28 cellular contexts compared by ENCODE assay signal in the genomic region with DNA sequence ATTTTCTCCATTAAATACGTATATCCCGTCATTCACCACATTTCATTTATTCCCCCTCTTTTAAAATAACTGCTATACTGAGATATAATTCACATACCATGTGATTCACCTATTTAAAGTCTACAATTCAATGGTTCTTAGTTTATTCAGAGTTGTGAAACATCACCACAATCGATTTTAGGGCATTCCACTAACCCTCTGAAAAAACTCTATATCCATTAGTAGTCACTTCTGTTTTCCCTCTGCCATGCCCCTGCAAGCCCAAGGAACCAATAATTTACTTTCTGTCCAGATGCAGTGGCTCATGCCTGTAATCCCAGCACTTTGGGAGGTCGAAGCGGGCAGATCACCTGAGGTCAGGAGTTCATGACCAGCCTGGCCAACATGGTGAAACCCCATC.
"Had no signal": no experiment of that assay in that cellular context is flagged by ENCODE, and none has a peak within 500 bp of the region (broad histone marks: within the 10 kb centered on the region; RNA-seq: fewer than 3 reads in every experiment).

No MANE protein-coding gene starts in this region.

- ATAC-seq: activated CD8-positive, alpha-beta T cell treated with anti-CD3 and anti-CD28 coated beads for 36 hours; activated T-cell treated with anti-CD3 and anti-CD28 coated beads, Interleukin-2, amount 50 U/mL, for 72 hours; SK-N-SH treated with all-trans-retinoic acid at 6 μM for 48 hours; T-cell had no signal

- DNase-seq: activated CD4-positive, alpha-beta T cell treated with anti-CD3 and anti-CD28 coated beads for 1 hour; activated CD4-positive, alpha-beta T cell treated with anti-CD3 and anti-CD28 coated beads for 48 hours; activated CD4-positive, alpha-beta T cell treated with anti-CD3 and anti-CD28 coated beads, Interleukin-2, amount 50 U/mL, for 4 hours; activated CD4-positive, CD25-positive, alpha-beta regulatory T cell; activated CD8-positive, alpha-beta T cell treated with anti-CD3 and anti-CD28 coated beads for 36 hours; activated gamma-delta T cell; activated naive CD4-positive, alpha-beta T cell treated with Interleukin-2 at 50 U/mL for 16 hours; activated naive CD8-positive, alpha-beta T cell treated with anti-CD3 and anti-CD28 coated beads, Interleukin-2, amount 10 ng/mL, durations not matched to agents 7 days and 5 days; activated T-cell treated with anti-CD3 and anti-CD28 coated beads, Interleukin-2, amount 50 U/mL, for 1 hour; activated T-cell treated with anti-CD3 and anti-CD28 coated beads, Interleukin-2, amount 50 U/mL, for 72 hours; amygdala; Karpas-422; KBM-7; NCI-H1105; NCI-H1417 treated with DMSO at 0.1 percent for 48 hours; NCI-H1694; NCI-H1930; NCI-H2081 treated with DMSO at 0.1 percent for 48 hours; NCI-H345; NCI-H524 treated with DMSO at 0.1 percent for 48 hours; Peyer's patch; RPMI8226; SIG-M5; T-cell; T-helper 2 cell; T-helper 9 cell; WERI-Rb-1 had no signal
